8 cellular contexts compared by ENCODE assay signal in the genomic region with DNA sequence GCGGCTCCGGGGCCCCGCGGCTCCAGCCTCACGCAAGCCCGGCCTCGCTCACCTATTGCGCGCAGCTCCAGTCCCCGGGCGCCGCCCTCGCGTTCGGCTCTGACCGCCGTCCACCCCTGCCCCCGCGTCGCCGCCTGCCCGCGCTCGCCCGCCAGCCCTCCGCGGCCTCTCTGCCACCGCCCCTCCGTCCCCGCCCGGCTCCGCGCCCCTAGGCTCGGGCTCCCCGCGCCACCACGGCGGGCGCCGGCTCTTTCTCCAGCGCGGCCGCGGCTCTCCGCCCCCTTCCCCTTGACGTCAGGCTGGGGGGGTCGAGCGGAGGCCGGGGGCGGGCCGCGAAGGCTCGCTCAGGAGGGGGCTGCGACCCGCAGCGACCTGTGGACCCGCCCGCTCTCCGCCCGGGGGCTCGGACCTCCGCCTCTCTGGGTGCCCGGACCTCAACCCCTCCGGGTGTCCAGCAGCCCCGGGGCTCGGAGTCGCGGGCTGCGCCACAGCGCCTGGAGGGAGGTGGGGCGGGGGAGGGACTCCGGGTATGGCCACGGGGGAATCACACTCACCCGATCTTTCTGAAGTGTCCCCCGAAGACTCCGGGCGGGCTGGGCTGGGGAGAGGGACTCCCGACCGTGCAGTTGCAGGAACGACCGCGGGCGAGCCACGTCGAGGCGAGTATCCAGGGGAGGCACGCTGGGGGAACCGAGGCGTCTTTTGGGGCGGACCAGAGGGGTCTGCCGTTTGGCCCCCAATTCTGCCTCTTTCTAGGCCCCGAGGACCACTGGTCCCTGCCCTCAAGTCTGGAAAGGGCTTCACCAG. TPM values are rescaled to one million over a fixed set of nuclear protein-coding genes. Genes with fewer than 3 reads are reported as not detected.
DNase-seq lines count a peak whose midpoint lies in the region; ATAC-seq, FAIRE-seq and TF ChIP-seq lines count a peak whose summit lies in the region.

A gene with protein sequence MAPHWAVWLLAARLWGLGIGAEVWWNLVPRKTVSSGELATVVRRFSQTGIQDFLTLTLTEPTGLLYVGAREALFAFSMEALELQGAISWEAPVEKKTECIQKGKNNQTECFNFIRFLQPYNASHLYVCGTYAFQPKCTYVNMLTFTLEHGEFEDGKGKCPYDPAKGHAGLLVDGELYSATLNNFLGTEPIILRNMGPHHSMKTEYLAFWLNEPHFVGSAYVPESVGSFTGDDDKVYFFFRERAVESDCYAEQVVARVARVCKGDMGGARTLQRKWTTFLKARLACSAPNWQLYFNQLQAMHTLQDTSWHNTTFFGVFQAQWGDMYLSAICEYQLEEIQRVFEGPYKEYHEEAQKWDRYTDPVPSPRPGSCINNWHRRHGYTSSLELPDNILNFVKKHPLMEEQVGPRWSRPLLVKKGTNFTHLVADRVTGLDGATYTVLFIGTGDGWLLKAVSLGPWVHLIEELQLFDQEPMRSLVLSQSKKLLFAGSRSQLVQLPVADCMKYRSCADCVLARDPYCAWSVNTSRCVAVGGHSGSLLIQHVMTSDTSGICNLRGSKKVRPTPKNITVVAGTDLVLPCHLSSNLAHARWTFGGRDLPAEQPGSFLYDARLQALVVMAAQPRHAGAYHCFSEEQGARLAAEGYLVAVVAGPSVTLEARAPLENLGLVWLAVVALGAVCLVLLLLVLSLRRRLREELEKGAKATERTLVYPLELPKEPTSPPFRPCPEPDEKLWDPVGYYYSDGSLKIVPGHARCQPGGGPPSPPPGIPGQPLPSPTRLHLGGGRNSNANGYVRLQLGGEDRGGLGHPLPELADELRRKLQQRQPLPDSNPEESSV (minus strand): TSS at position 257 of the 807 bp plus-strand sequence. CDS start 2,194 bp downstream, outside the sequence.

- DNase-seq in CD1c-positive myeloid dendritic cell (ENCODE audit: extremely low spot score) (peak; percentile 29), bronchial epithelial cell (ENCODE audit: low read depth) (no peak), iris pigment epithelial cell (ENCODE audit: low read depth) (peak; percentile 55), NAMALWA (ENCODE audit: low spot score) (no peak)
- peak; percentile 56 for DNase-seq in T-helper 2 cell treated with Interferon-gamma antibody and Interleukin-4, amounts not matched to agents 5 μg/mL and 100 μg/mL, for 36 hours (ENCODE audit: low spot score)

- H3K27me3 Mint-ChIP-seq in T-helper 2 cell treated with Interferon-gamma antibody and Interleukin-4, amounts not matched to agents 5 μg/mL and 100 μg/mL, for 36 hours (ENCODE audit: low read depth): peaks cover 11% of the 10 kb centered on the region

- no peaks in the 10 kb centered on the region for H3K9me3 Mint-ChIP-seq in T-helper 2 cell treated with Interferon-gamma antibody and Interleukin-4, amounts not matched to agents 5 μg/mL and 100 μg/mL, for 36 hours

- peak within 1 kb of the TSS; percentile 86 for H3K4me3 Mint-ChIP-seq in T-helper 2 cell treated with Interferon-gamma antibody and Interleukin-4, amounts not matched to agents 5 μg/mL and 100 μg/mL, for 36 hours

- H3K36me3 Mint-ChIP-seq in T-helper 2 cell treated with Interferon-gamma antibody and Interleukin-4, amounts not matched to agents 5 μg/mL and 100 μg/mL, for 36 hours (ENCODE audit: low read depth): peaks cover 19% of the 10 kb centered on the region

- TF ChIP-seq CTCF in bronchial epithelial cell (IDR thresholded peaks at IDR 0.05; ENCODE audit: insufficient read depth, low read length, severe bottlenecking): no peak

- ATAC-seq in HG02678 (IDR thresholded peaks at IDR 0.05; ENCODE audit: unreplicated experiment): peak; percentile 26
- ATAC-seq in HG03196 (IDR thresholded peaks at IDR 0.05; ENCODE audit: unreplicated experiment): no peak

- H3K36me3 ChIP-seq in bronchial epithelial cell (ENCODE audit: control insufficient read depth, insufficient read depth, low read length): peaks cover 11% of the 10 kb centered on the region
- peaks cover 16 to 20% (median 18%) of the 10 kb centered on the region in 3 donors for H3K36me3 ChIP-seq in skeletal muscle tissue (ENCODE audit: control insufficient read depth in 3 of 3, insufficient read depth in 3 of 3, low read length in 3 of 3)

- H3K4me1 Mint-ChIP-seq in T-helper 2 cell treated with Interferon-gamma antibody and Interleukin-4, amounts not matched to agents 5 μg/mL and 100 μg/mL, for 36 hours (ENCODE audit: low read depth): peaks cover 18% of the 10 kb centered on the region

- no peak for FAIRE-seq in bronchial epithelial cell (lab: Jason Lieb, UNC)

- H3K27ac ChIP-seq in skeletal muscle tissue (ENCODE audit: low read depth, low read length): peak within 1 kb of the TSS; percentile 89

- H3K9ac ChIP-seq in skeletal muscle tissue (ENCODE audit: low read depth in 1 of 3, low read length in 3 of 3): peak within 1 kb of the TSS; percentile 80 to 83 (median 83)

- peak within 1 kb of the TSS; percentile 90 for H3K27ac Mint-ChIP-seq in T-helper 2 cell treated with Interferon-gamma antibody and Interleukin-4, amounts not matched to agents 5 μg/mL and 100 μg/mL, for 36 hours

- no peaks in the 10 kb centered on the region for H3K27me3 ChIP-seq in bronchial epithelial cell (ENCODE audit: control insufficient read depth, insufficient read depth, low read length)
- no peaks in the 10 kb centered on the region for H3K27me3 ChIP-seq in skeletal muscle tissue (ENCODE audit: control insufficient read depth in 3 of 3, insufficient read depth in 3 of 3, low read length in 3 of 3)

- H3K4me3 ChIP-seq in bronchial epithelial cell (ENCODE audit: low read depth, low read length) (peak within 1 kb of the TSS; percentile 80), skeletal muscle tissue (ENCODE audit: low read length in 3 of 3) (peak within 1 kb of the TSS; percentile 71 to 80 (median 71))

- H3K4me1 ChIP-seq in skeletal muscle tissue (ENCODE audit: control insufficient read depth in 3 of 3, insufficient read depth in 3 of 3, low read length in 3 of 3): peaks cover 47 to 52% (median 48%) of the 10 kb centered on the region in 3 donors

- H3K9me3 ChIP-seq in skeletal muscle tissue (ENCODE audit: control insufficient read depth in 3 of 3, low read length in 3 of 3): no peaks in the 10 kb centered on the region

RNA-seq across cellular contexts. Expression of the gene that starts here (rescaled TPM):
- total RNA-seq in bronchial epithelial cell (7.8 and 8.2 TPM in 2 replicates), skeletal muscle tissue (29.7 TPM)

Comparison
In these comparisons a context has a peak if more than half of its experiments do, and no peak if none do; other contexts are left out.
1. DNase-seq: peak in CD1c-positive myeloid dendritic cell (single experiment), T-helper 2 cell treated with Interferon-gamma antibody and Interleukin-4, amounts not matched to agents 5 μg/mL and 100 μg/mL, for 36 hours (single experiment) and iris pigment epithelial cell (single experiment); none in bronchial epithelial cell (single experiment) and NAMALWA (single experiment).